Comparison of ENCODE assay signal across 8 cellular contexts in the genomic region with DNA sequence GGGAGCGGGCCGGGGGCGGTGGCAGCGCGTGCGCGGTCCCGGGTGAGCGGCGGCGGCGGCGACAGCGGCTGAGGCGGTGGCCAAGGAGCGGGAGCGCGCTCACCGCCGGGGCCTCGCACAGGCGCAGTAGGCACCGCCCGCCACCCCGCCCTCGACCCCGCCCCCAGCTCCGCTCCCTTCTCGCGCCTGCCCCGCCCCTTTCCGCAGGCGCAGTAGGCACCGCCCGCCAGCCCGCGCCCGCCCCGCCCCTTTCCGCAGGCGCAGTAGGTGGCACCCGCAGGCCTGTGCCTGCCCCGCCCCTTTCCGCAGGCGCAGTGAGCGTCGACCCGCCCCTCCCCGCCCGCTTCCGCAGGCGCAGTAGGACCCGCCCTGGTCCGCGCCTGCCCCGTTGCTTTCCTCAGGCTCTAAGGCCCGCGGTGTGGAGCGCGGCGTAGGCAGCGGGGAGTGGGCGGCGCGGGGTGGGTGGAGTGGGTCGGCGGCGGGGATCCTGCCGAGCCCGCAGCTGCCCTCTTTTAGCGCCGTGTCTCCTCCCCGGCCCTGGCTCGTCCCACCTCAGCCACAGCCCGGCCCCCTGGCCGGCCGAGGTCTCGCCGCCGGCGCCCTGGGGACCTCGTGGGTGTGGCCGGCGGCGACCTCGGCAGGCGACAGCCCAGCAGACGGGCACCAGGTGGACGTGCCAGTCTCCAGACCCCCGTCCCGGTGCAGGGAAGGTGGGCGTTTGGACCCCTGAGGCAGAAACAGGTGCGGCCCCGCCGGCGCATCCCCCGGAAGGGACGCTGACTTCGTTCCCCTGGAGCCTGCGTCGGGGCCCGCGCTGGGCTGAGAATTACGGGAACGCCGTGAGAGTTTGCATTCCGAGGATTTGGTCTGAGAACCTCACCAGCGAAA. TPM values are rescaled to one million over a fixed set of nuclear protein-coding genes. Genes with fewer than 3 reads are reported as not detected.
DNase-seq lines count a peak whose midpoint lies in the region; ATAC-seq and TF ChIP-seq lines count a peak whose summit lies in the region.

A gene with protein sequence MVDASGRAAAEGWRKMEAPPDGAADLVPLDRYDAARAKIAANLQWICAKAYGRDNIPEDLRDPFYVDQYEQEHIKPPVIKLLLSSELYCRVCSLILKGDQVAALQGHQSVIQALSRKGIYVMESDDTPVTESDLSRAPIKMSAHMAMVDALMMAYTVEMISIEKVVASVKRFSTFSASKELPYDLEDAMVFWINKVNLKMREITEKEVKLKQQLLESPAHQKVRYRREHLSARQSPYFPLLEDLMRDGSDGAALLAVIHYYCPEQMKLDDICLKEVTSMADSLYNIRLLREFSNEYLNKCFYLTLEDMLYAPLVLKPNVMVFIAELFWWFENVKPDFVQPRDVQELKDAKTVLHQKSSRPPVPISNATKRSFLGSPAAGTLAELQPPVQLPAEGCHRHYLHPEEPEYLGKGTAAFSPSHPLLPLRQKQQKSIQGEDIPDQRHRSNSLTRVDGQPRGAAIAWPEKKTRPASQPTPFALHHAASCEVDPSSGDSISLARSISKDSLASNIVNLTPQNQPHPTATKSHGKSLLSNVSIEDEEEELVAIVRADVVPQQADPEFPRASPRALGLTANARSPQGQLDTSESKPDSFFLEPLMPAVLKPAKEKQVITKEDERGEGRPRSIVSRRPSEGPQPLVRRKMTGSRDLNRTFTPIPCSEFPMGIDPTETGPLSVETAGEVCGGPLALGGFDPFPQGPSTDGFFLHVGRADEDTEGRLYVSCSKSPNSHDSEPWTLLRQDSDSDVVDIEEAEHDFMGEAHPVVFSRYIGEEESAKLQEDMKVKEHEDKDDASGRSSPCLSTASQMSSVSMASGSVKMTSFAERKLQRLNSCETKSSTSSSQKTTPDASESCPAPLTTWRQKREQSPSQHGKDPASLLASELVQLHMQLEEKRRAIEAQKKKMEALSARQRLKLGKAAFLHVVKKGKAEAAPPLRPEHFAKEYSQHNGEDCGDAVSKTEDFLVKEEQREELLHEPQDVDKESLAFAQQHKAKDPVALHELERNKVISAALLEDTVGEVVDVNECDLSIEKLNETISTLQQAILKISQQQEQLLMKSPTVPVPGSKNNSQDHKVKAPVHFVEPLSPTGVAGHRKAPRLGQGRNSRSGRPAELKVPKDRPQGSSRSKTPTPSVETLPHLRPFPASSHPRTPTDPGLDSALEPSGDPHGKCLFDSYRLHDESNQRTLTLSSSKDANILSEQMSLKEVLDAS (N-terminal part only) (minus strand): TSS at position 101 of the 888 bp plus-strand sequence. CDS start 387 bp downstream, outside the sequence.

- peaks cover 30% of the 10 kb centered on the region for H3K36me3 Mint-ChIP-seq in activated naive CD4-positive, alpha-beta T cell treated with anti-CD3 and anti-CD28 coated beads, Interleukin-2, amount 50 U/mL, for 24 hours

- DNase-seq in NCI-H1092 treated with DMSO at 0.1 percent for 48 hours (lab: John Stamatoyannopoulos, UW) (peak; percentile 90), SKM-1 (lab: John Stamatoyannopoulos, UW; ENCODE audit: unreplicated experiment) (peak; percentile 77), glomerular endothelial cell (ENCODE audit: extremely low read depth, low read depth, low spot score) (no peak), omental fat pad (ENCODE audit: low spot score) (peak; percentile 57), suprapubic skin (ENCODE audit: low spot score in 2 of 2) (peak; percentile 94 to 95)

- peaks cover 20% of the 10 kb centered on the region for H3K36me3 ChIP-seq in suprapubic skin

- WGBS in suprapubic skin = 0% methylated on average over 18 of the region's 108 CpGs

- ATAC-seq in HG02571 (IDR thresholded peaks at IDR 0.05; ENCODE audit: unreplicated experiment) (peak; percentile 64), omental fat pad (ENCODE audit: low FRiP score) (peak; percentile 90)

- peak within 1 kb of the TSS; percentile 89 for H3K4me3 ChIP-seq in GM08714 (ENCODE audit: low read length)
- H3K4me3 ChIP-seq in suprapubic skin = peak within 1 kb of the TSS; percentile 81

- peaks cover 57% of the 10 kb centered on the region for H3K4me1 ChIP-seq in suprapubic skin

- TF ChIP-seq CTCF in omental fat pad (IDR thresholded peaks at IDR 0.05) = no peak
- TF ChIP-seq CTCF in suprapubic skin (IDR thresholded peaks at IDR 0.05) = no peak

- peak within 1 kb of the TSS; percentile 83 for H3K27ac ChIP-seq in suprapubic skin

- H3K27me3 ChIP-seq in suprapubic skin = no peaks in the 10 kb centered on the region

- peak within 1 kb of the TSS; percentile 93 for H3K4me3 Mint-ChIP-seq in activated naive CD4-positive, alpha-beta T cell treated with anti-CD3 and anti-CD28 coated beads, Interleukin-2, amount 50 U/mL, for 24 hours

- H3K27ac Mint-ChIP-seq in activated naive CD4-positive, alpha-beta T cell treated with anti-CD3 and anti-CD28 coated beads, Interleukin-2, amount 50 U/mL, for 24 hours = peak within 1 kb of the TSS; percentile 96

- no peaks in the 10 kb centered on the region for H3K9me3 ChIP-seq in suprapubic skin

- no peaks in the 10 kb centered on the region for H3K9me3 Mint-ChIP-seq in activated naive CD4-positive, alpha-beta T cell treated with anti-CD3 and anti-CD28 coated beads, Interleukin-2, amount 50 U/mL, for 24 hours

- no peak for TF ChIP-seq POLR2A in suprapubic skin (IDR thresholded peaks at IDR 0.05)

- peaks cover 64% of the 10 kb centered on the region for H3K4me1 Mint-ChIP-seq in activated naive CD4-positive, alpha-beta T cell treated with anti-CD3 and anti-CD28 coated beads, Interleukin-2, amount 50 U/mL, for 24 hours

- H3K27me3 Mint-ChIP-seq in activated naive CD4-positive, alpha-beta T cell treated with anti-CD3 and anti-CD28 coated beads, Interleukin-2, amount 50 U/mL, for 24 hours = no peaks in the 10 kb centered on the region

- TF ChIP-seq EP300 in suprapubic skin (IDR thresholded peaks at IDR 0.05) = no peak

RNA-seq across cellular contexts. Expression of the gene that starts here (rescaled TPM):
- 22.1 and 37.7 TPM in 2 replicates for total RNA-seq in glomerular endothelial cell
- total RNA-seq in omental fat pad = 10 to 100 TPM; 22.3 to 52.5 (median 33.2) TPM
- total RNA-seq in suprapubic skin = 10 to 100 TPM; 42.0 to 58.3 (median 54.9) TPM
